ENCODE assay signal across 8 cellular contexts in genomic region chr7:2530076-2530967, GRCh38. TPM values are rescaled to one million over a fixed set of nuclear protein-coding genes. Genes with fewer than 3 reads are reported as not detected.
A peak's percentile ranks its signal among the peaks of the same experiment; 100 is the strongest.
DNase-seq lines count a peak whose midpoint lies in the region; ATAC-seq and TF ChIP-seq lines count a peak whose summit lies in the region.

No MANE protein-coding gene starts in this region.

- no peak overlapping the region for H3K27ac Mint-ChIP-seq in glutamatergic neuron (ENCODE audit: unreplicated experiment)

- H3K27me3 Mint-ChIP-seq in glutamatergic neuron (ENCODE audit: unreplicated experiment): peaks cover 12% of the 10 kb centered on the region

- DNase-seq in NCI-H345 (lab: John Stamatoyannopoulos, UW) (peak; percentile 67), NCI-H345 treated with DMSO at 0.1 percent for 48 hours (lab: John Stamatoyannopoulos, UW; ENCODE audit: unreplicated experiment) (no peak), NOMO-1 treated with DMSO at 0.1 percent for 48 hours (lab: John Stamatoyannopoulos, UW; ENCODE audit: unreplicated experiment) (peak; percentile 87), activated T-cell treated with anti-CD3 and anti-CD28 coated beads for 48 hours (ENCODE audit: low read depth) (peak; percentile 59), glutamatergic neuron (peak; percentile 19), OCI-M2 (lab: John Stamatoyannopoulos, UW; ENCODE audit: unreplicated experiment) (no peak)
- peak; percentile 62 to 73 for DNase-seq in stimulated activated CD4-positive, alpha-beta T cell treated with anti-CD3 and anti-CD28 coated beads, Interleukin-2, amount 100 ng/mL, for 24 hours

- peaks cover 2% of the 10 kb centered on the region for H3K4me1 Mint-ChIP-seq in glutamatergic neuron (ENCODE audit: low read depth, unreplicated experiment)

- ATAC-seq in HG02571 (IDR thresholded peaks at IDR 0.05; ENCODE audit: unreplicated experiment): no peak

- H3K4me3 Mint-ChIP-seq in glutamatergic neuron (ENCODE audit: unreplicated experiment): no peak overlapping the region

- H3K9me3 Mint-ChIP-seq in glutamatergic neuron (ENCODE audit: unreplicated experiment): peaks cover 5% of the 10 kb centered on the region

- no peaks in the 10 kb centered on the region for H3K36me3 Mint-ChIP-seq in glutamatergic neuron (ENCODE audit: unreplicated experiment)

- TF ChIP-seq CTCF in glutamatergic neuron (IDR thresholded peaks at IDR 0.05; ENCODE audit: partially characterized antibody, unreplicated experiment): no peak

RNA-seq across cellular contexts. Expression of gene LFNG, which starts 10.7 kb away (rescaled TPM):
- 75.5 TPM for total RNA-seq in glutamatergic neuron (ENCODE audit: unreplicated experiment)

RNA-seq across cellular contexts. Expression of gene BRAT1, which starts 25.0 kb away (rescaled TPM):
- 30.5 TPM for total RNA-seq in glutamatergic neuron (ENCODE audit: unreplicated experiment)

RNA-seq across cellular contexts. Expression of gene IQCE, which starts 28.5 kb away (rescaled TPM):
- 12.0 TPM for total RNA-seq in glutamatergic neuron (ENCODE audit: unreplicated experiment)

RNA-seq across cellular contexts. Expression of gene GRIFIN, which starts 54.1 kb away (rescaled TPM):
- total RNA-seq in glutamatergic neuron (ENCODE audit: unreplicated experiment): not detected

Comparison
In these comparisons a context has a peak if more than half of its experiments do, and no peak if none do; other contexts are left out.
1. DNase-seq: peak in NCI-H345 (single experiment), NOMO-1 treated with DMSO at 0.1 percent for 48 hours (single experiment), activated T-cell treated with anti-CD3 and anti-CD28 coated beads for 48 hours (single experiment), glutamatergic neuron (single experiment) and stimulated activated CD4-positive, alpha-beta T cell treated with anti-CD3 and anti-CD28 coated beads, Interleukin-2, amount 100 ng/mL, for 24 hours (2 of 2); none in NCI-H345 treated with DMSO at 0.1 percent for 48 hours (single experiment) and OCI-M2 (single experiment).